8 cellular contexts compared by ENCODE assay signal in genomic region chr15:80173022-80173759, GRCh38. TPM values are rescaled to one million over a fixed set of nuclear protein-coding genes. Genes with fewer than 3 reads are reported as not detected.
DNase-seq lines count a peak whose midpoint lies in the region; FAIRE-seq and TF ChIP-seq lines count a peak whose summit lies in the region.

No MANE protein-coding gene starts in this region.

- no peak overlapping the region for H3K9ac ChIP-seq in smooth muscle cell (ENCODE audit: low read depth)

- BruUV-seq in A673 (replicated peaks; lab: Mats Ljungman, UMichigan), result no TSS peak

- no peak overlapping the region for H2AFZ ChIP-seq in smooth muscle cell (ENCODE audit: low read depth)

- DNase-seq in A673 (ENCODE audit: low spot score) (peak; percentile 58), GM12891 (ENCODE audit: insufficient read length, low spot score) (peak; percentile 67), HK-2 (ENCODE audit: unreplicated experiment) (peak; percentile 68), SK-MEL-5 (ENCODE audit: low read depth, low spot score) (peak; percentile 77), right atrium auricular region (ENCODE audit: low spot score) (no peak), smooth muscle cell (lab: John Stamatoyannopoulos, UW; ENCODE audit: unreplicated experiment) (no peak), foreskin melanocyte (no peak)
- DNase-seq in activated naive CD4-positive, alpha-beta T cell treated with anti-CD3 and anti-CD28 coated beads, Interleukin-2, amount 50 U/mL, for 16 hours, result peak; percentile 72

- H4K20me1 ChIP-seq in smooth muscle cell (ENCODE audit: low read depth), result no peaks in the 10 kb centered on the region

- H3F3A ChIP-seq in smooth muscle cell (ENCODE audit: low read depth), result no peaks in the 10 kb centered on the region

- 75% methylated on average over 10 of the region's 10 CpGs for WGBS in smooth muscle cell (ENCODE audit: low lambda C conversion rate)

- intact Hi-C loops in A673 (cut with micrococcal nuclease; ENCODE audit: unreplicated experiment), result loop anchor here (2.0 to 10.0 kb wide), 2 partner anchors 178 to 276 kb away; partner anchors contain the start of gene MTHFS

- H3K4me1 ChIP-seq in A673 (ENCODE audit: insufficient read depth, low read length, poor library complexity, severe bottlenecking), result no peaks in the 10 kb centered on the region
- no peaks in the 10 kb centered on the region for H3K4me1 ChIP-seq in right atrium auricular region
- H3K4me1 ChIP-seq in smooth muscle cell (ENCODE audit: low read depth), result no peaks in the 10 kb centered on the region

- no peaks in the 10 kb centered on the region for H3K79me2 ChIP-seq in smooth muscle cell (ENCODE audit: low read depth)

- no peak for TF ChIP-seq POLR2A in GM12891 (IDR thresholded peaks at IDR 0.05; ENCODE audit: low read depth, low read length)

- no peak overlapping the region for H3K4me3 ChIP-seq in A673 (ENCODE audit: low read depth, low read length, poor library complexity, severe bottlenecking)
- no peak overlapping the region for H3K4me3 ChIP-seq in right atrium auricular region
- H3K4me3 ChIP-seq in smooth muscle cell, result no peak overlapping the region

- no peak overlapping the region for H3K4me2 ChIP-seq in smooth muscle cell

- TF ChIP-seq CTCF in A673 (conservative IDR thresholded peaks at IDR 0.05; ENCODE audit: low read depth, low read length) (peak; percentile 79), right atrium auricular region (IDR thresholded peaks at IDR 0.05) (peak; percentile 43 to 77), smooth muscle cell (IDR thresholded peaks at IDR 0.05; ENCODE audit: borderline replicate concordance, insufficient read depth, poor library complexity, severe bottlenecking) (peak; percentile 62)

- H3K27me3 ChIP-seq in A673 (replicated peaks; ENCODE audit: insufficient read depth, low read depth, low read length, poor library complexity) (no peaks in the 10 kb centered on the region), right atrium auricular region (no peaks in the 10 kb centered on the region), smooth muscle cell (ENCODE audit: low read depth) (no peaks in the 10 kb centered on the region)

- in situ Hi-C loops in SK-MEL-5 (cut with HindIII; ENCODE audit: low pct_unique_long_range_greater_than_20kb, low sequenced_read_pairs), result no loop called here

- H3K27ac ChIP-seq in A673 (ENCODE audit: low read depth, low read length, poor library complexity, severe bottlenecking), result no peak overlapping the region
- no peak overlapping the region for H3K27ac ChIP-seq in right atrium auricular region
- no peak overlapping the region for H3K27ac ChIP-seq in smooth muscle cell (ENCODE audit: low read depth)

- CTCF ChIA-PET in A673 (lab: Charles Lee), result interaction anchor here (0.8 kb wide), 1 partner anchor 114 kb away, joined by 3 read pairs; no protein-coding TSS in a partner anchor

- no peaks in the 10 kb centered on the region for H3K9me3 ChIP-seq in A673 (ENCODE audit: low read depth, low read length, poor library complexity, severe bottlenecking)
- no peaks in the 10 kb centered on the region for H3K9me3 ChIP-seq in right atrium auricular region
- no peaks in the 10 kb centered on the region for H3K9me3 ChIP-seq in smooth muscle cell (replicated peaks; ENCODE audit: low read depth)

- no peaks in the 10 kb centered on the region for H3K36me3 ChIP-seq in A673 (ENCODE audit: insufficient read depth, low read length, poor library complexity, severe bottlenecking)
- H3K36me3 ChIP-seq in right atrium auricular region, result no peaks in the 10 kb centered on the region
- H3K36me3 ChIP-seq in smooth muscle cell (ENCODE audit: low read depth), result no peaks in the 10 kb centered on the region

- FAIRE-seq in GM12891 (lab: Jason Lieb, UNC), result peak; percentile 84

- POLR2A ChIA-PET in A673 (lab: Charles Lee; ENCODE audit: low non-redundant PET), result no interaction called here

TF ChIP-seq in GM12891, 5 proteins besides CTCF, POLR2A, EP300 and RAD21:
- TF ChIP-seq POLR2AphosphoS5 (IDR thresholded peaks at IDR 0.05; ENCODE audit: low read depth, low read length) (no peak), POU2F2 (IDR thresholded peaks at IDR 0.05; ENCODE audit: low read depth, low read length) (no peak), PAX5 (IDR thresholded peaks at IDR 0.05; ENCODE audit: insufficient read depth, low read length, severe bottlenecking) (no peak), TAF1 (IDR thresholded peaks at IDR 0.05; ENCODE audit: low read depth, low read length) (no peak), SPI1 (IDR thresholded peaks at IDR 0.05; ENCODE audit: low read depth, low read length) (no peak)

RNA-seq across cellular contexts. Expression of gene FAH, which starts 20.4 kb away (rescaled TPM):
- 2.0 and 5.3 TPM in 2 replicates for total RNA-seq in A673 (2021)
- polyA plus RNA-seq in GM12891 (2012; ENCODE audit: low read depth, missing spikeins), result 48.9 TPM
- 59.0 and 60.7 TPM in 2 replicates for total RNA-seq in SK-MEL-5 (2014; rRNA removed; shearing (Covaris generic))
- polyA plus RNA-seq in SK-MEL-5 (2015; cell fraction: cytosol; rRNA removed), result 40.2 and 44.7 TPM in 2 replicates
- 68.9 and 76.9 TPM in 2 replicates for polyA plus RNA-seq in SK-MEL-5 (2015; cell fraction: nucleus; rRNA removed)
- total RNA-seq in right atrium auricular region, result 10 to 100 TPM; 14.4 to 14.6 TPM
- 18.3 and 26.8 TPM in 2 replicates for total RNA-seq in smooth muscle cell
- 36.7 and 43.5 TPM in 2 replicates for polyA plus RNA-seq in smooth muscle cell

Comparison
In these comparisons a context has a peak if more than half of its experiments do, and no peak if none do; other contexts are left out.
1. DNase-seq: peak in A673 (single experiment), GM12891 (single experiment), HK-2 (single experiment), SK-MEL-5 (single experiment) and activated naive CD4-positive, alpha-beta T cell treated with anti-CD3 and anti-CD28 coated beads, Interleukin-2, amount 50 U/mL, for 16 hours (single experiment); none in right atrium auricular region (single experiment), smooth muscle cell (single experiment) and foreskin melanocyte (single experiment).
2. Peak in every context shown above with its lines, with median percentiles within 50 percentile points of each other: CTCF ChIP-seq.